ENCODE assay signal across 1 cellular context in the genomic region with DNA sequence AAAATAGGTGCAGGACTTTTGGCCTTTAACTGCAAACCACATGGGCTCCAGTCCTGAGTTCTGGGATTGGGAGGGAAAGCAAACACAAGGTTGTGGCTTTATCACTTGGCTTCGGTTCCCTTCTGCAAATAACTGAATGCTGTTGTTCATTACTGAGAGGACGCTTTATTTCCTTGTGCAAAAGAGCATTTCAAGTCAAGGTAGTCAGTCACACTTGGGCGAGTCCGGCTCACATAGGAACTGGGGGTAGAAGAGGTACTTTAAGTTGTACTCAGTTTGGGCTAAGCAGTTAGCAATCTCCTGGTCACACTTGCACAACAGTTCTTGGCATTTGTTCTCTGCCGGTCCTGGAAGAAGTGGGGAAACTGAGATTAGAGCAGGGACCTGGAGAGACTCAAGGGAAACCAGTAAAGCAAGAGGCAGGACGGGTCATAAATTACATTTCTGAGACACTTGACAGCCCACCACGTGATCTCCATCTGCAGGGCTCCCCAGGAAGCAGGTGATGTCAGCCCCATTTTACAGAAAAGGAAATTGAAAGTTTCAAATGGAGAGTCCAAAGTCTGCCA.
TF ChIP-seq lines count a peak whose summit lies in the region.

No MANE protein-coding gene starts in this region.

TF ChIP-seq in K562, 482 proteins besides CTCF, POLR2A, EP300 and RAD21 (continued from another document):
- TF ChIP-seq, protein P1, sequence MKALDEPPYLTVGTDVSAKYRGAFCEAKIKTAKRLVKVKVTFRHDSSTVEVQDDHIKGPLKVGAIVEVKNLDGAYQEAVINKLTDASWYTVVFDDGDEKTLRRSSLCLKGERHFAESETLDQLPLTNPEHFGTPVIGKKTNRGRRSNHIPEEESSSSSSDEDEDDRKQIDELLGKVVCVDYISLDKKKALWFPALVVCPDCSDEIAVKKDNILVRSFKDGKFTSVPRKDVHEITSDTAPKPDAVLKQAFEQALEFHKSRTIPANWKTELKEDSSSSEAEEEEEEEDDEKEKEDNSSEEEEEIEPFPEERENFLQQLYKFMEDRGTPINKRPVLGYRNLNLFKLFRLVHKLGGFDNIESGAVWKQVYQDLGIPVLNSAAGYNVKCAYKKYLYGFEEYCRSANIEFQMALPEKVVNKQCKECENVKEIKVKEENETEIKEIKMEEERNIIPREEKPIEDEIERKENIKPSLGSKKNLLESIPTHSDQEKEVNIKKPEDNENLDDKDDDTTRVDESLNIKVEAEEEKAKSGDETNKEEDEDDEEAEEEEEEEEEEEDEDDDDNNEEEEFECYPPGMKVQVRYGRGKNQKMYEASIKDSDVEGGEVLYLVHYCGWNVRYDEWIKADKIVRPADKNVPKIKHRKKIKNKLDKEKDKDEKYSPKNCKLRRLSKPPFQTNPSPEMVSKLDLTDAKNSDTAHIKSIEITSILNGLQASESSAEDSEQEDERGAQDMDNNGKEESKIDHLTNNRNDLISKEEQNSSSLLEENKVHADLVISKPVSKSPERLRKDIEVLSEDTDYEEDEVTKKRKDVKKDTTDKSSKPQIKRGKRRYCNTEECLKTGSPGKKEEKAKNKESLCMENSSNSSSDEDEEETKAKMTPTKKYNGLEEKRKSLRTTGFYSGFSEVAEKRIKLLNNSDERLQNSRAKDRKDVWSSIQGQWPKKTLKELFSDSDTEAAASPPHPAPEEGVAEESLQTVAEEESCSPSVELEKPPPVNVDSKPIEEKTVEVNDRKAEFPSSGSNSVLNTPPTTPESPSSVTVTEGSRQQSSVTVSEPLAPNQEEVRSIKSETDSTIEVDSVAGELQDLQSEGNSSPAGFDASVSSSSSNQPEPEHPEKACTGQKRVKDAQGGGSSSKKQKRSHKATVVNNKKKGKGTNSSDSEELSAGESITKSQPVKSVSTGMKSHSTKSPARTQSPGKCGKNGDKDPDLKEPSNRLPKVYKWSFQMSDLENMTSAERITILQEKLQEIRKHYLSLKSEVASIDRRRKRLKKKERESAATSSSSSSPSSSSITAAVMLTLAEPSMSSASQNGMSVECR (CRISPR knock-in tag; IDR thresholded peaks at IDR 0.05), result no peak
- TF ChIP-seq ETV5 (CRISPR knock-in tag; IDR thresholded peaks at IDR 0.05; ENCODE audit: low read depth) (no peak), RBM14 (IDR thresholded peaks at IDR 0.05; ENCODE audit: borderline replicate concordance, insufficient read depth, low read depth, low read length) (no peak), ARNT (IDR thresholded peaks at IDR 0.05) (no peak), POLR2AphosphoS5 (IDR thresholded peaks at IDR 0.05; ENCODE audit: control insufficient read depth, insufficient read depth, low read depth, low read length) (no peak), NBN (IDR thresholded peaks at IDR 0.05; ENCODE audit: low read depth) (no peak), RBM17 (IDR thresholded peaks at IDR 0.05; ENCODE audit: borderline replicate concordance, low read depth, low read length) (no peak), BHLHE40 (IDR thresholded peaks at IDR 0.05; ENCODE audit: low read length) (peak; percentile 50; the same call in 1 of the 2 replicates)
- TF ChIP-seq, protein P2, sequence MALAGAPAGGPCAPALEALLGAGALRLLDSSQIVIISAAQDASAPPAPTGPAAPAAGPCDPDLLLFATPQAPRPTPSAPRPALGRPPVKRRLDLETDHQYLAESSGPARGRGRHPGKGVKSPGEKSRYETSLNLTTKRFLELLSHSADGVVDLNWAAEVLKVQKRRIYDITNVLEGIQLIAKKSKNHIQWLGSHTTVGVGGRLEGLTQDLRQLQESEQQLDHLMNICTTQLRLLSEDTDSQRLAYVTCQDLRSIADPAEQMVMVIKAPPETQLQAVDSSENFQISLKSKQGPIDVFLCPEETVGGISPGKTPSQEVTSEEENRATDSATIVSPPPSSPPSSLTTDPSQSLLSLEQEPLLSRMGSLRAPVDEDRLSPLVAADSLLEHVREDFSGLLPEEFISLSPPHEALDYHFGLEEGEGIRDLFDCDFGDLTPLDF (CRISPR knock-in tag; IDR thresholded peaks at IDR 0.05), result no peak
- TF ChIP-seq, protein P3, sequence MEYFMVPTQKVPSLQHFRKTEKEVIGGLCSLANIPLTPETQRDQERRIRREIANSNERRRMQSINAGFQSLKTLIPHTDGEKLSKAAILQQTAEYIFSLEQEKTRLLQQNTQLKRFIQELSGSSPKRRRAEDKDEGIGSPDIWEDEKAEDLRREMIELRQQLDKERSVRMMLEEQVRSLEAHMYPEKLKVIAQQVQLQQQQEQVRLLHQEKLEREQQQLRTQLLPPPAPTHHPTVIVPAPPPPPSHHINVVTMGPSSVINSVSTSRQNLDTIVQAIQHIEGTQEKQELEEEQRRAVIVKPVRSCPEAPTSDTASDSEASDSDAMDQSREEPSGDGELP (CRISPR knock-in tag; IDR thresholded peaks at IDR 0.05; ENCODE audit: borderline replicate concordance), result no peak
